Comparison of ENCODE assay signal across 24 cellular contexts in the genomic region with DNA sequence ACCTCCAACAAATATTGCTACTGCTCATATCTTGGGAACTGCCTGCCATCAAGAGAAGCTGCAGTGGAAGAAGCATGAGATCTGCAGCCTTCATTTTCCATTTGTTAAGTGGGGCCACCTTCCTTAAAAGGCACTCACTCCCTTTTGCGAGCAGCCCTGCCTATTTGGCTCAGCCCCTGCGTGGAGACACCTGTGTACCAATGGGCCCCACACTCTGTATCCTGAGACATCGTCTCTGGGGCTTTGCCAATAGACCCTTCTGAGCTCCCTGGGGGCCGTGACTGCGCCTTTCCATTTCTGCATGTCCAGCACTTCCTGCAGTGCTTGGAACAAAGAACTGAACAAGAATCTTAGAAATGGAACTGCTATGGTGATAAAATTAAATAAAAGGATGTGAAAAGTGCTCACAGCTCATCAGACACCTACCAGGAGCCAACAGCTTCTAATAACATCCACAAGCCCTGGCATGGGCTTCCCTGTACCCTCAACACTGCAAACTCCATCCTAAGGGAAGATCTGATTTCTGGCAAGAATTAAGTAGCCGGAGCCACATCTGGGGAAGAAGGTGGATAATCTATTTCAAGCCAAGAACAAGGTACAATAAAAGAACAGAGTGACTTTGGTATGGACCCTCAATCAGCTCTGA. TPM values are rescaled to one million over a fixed set of nuclear protein-coding genes. Genes with fewer than 3 reads are reported as not detected.
DNase-seq lines count a peak whose midpoint lies in the region; ATAC-seq, FAIRE-seq and TF ChIP-seq lines count a peak whose summit lies in the region.
"Had no signal": no experiment of that assay in that cellular context is flagged by ENCODE, and none has a peak within 500 bp of the region (broad histone marks: within the 10 kb centered on the region; RNA-seq: fewer than 3 reads in every experiment).

No MANE protein-coding gene starts in this region.

- peaks cover 6% of the 10 kb centered on the region for H3K27me3 Mint-ChIP-seq in GM23338 (ENCODE audit: insufficient read depth, low read depth, poor library complexity)
- H3K27me3 Mint-ChIP-seq: natural killer cell treated with Interleukin-12 subunit alpha and Interleukin-12 subunit beta and Interleukin-15 and Interleukin-18, amount 100 ng/mL, for 72 hours had no signal

- H3K9ac ChIP-seq in OCI-LY1 (ENCODE audit: low read length) (peak overlapping the region; percentile 41; the same call in 1 of the 2 replicates), trophoblast cell (ENCODE audit: low read length) (no peak overlapping the region), PC-3 (ENCODE audit: low read length) (no peak overlapping the region)

- H2BK120ac ChIP-seq in trophoblast cell (ENCODE audit: insufficient read depth, low read length, poor library complexity), result no peak overlapping the region

- no TSS peak for BruUV-seq in PC-3 (replicated peaks; lab: Mats Ljungman, UMichigan)

- TF ChIP-seq CTCF in GM23338 (conservative IDR thresholded peaks at IDR 0.05; ENCODE audit: low read depth in 2 of 2) (no peak), OCI-LY1 (IDR thresholded peaks at IDR 0.05; ENCODE audit: low read length) (no peak), PC-3 (conservative IDR thresholded peaks at IDR 0.05; ENCODE audit: low read depth, low read length) (no peak)

- H3K36me3 ChIP-seq in GM23338 (ENCODE audit: insufficient read depth) (peaks cover 68% of the 10 kb centered on the region), OCI-LY1 (ENCODE audit: insufficient read depth, low read length) (peaks cover 99% of the 10 kb centered on the region), trophoblast cell (ENCODE audit: control insufficient read depth in 1 of 2, insufficient read depth in 2 of 2, low read length in 2 of 2) (peaks cover 53 to 72% of the 10 kb centered on the region in 2 experiments), PC-3 (ENCODE audit: low read depth, low read length) (peaks cover 93% of the 10 kb centered on the region)

- H3K4me2 ChIP-seq in GM23338 (no peak overlapping the region), OCI-LY1 (ENCODE audit: low read length) (peak overlapping the region; percentile 52), trophoblast cell (ENCODE audit: low read length) (no peak overlapping the region), PC-3 (ENCODE audit: low read length) (no peak overlapping the region)
- H3K4me2 ChIP-seq: PC-9 had no signal

- FAIRE-seq in HTR-8/SVneo (lab: Jason Lieb, UNC), result no peak
- FAIRE-seq: astrocyte, G401.6 had no signal

- H3K27ac ChIP-seq in GM23338 (ENCODE audit: low read depth), result no peak overlapping the region
- H3K27ac ChIP-seq in OCI-LY1 (ENCODE audit: low read depth, low read length, poor library complexity, severe bottlenecking), result peak overlapping the region; percentile 84
- H3K27ac ChIP-seq in right cardiac atrium (ENCODE audit: low read length), result peak overlapping the region; percentile 31
- no peak overlapping the region for H3K27ac ChIP-seq in trophoblast cell (ENCODE audit: low read depth, low read length)
- no peak overlapping the region for H3K27ac ChIP-seq in PC-3 (ENCODE audit: low read length)
- H3K27ac ChIP-seq: PC-9, SJCRH30, thoracic aorta, VCaP had no signal

- no peak overlapping the region for H4K91ac ChIP-seq in trophoblast cell (ENCODE audit: low read depth, low read length)

- no peaks in the 10 kb centered on the region for H3K9me3 Mint-ChIP-seq in GM23338
- H3K9me3 Mint-ChIP-seq: activated naive CD4-positive, alpha-beta T cell treated with anti-CD3 and anti-CD28 coated beads, Interleukin-2, amount 50 U/mL, for 72 hours; natural killer cell treated with Interleukin-12 subunit alpha and Interleukin-12 subunit beta and Interleukin-15 and Interleukin-18, amount 100 ng/mL, for 72 hours had no signal

- POLR2A ChIA-PET in PC-3 (lab: Charles Lee; ENCODE audit: unreplicated experiment), result no interaction called here

- H3K4me1 ChIP-seq in GM23338 (ENCODE audit: insufficient read depth) (no peaks in the 10 kb centered on the region), OCI-LY1 (ENCODE audit: insufficient read depth, low read length, severe bottlenecking) (peaks cover 43% of the 10 kb centered on the region), right cardiac atrium (ENCODE audit: control insufficient read depth, insufficient read depth, low read length) (peaks cover 7% of the 10 kb centered on the region), trophoblast cell (ENCODE audit: control insufficient read depth in 1 of 2, insufficient read depth in 2 of 2, low read length in 2 of 2) (no peaks in the 10 kb centered on the region), PC-3 (ENCODE audit: insufficient read depth, low read length) (0 out of 2 replicates have a peak, but pooled peaks cover 1% of the 10 kb centered on the region)
- H3K4me1 ChIP-seq: SJCRH30 had no signal

- no peak overlapping the region for H3K18ac ChIP-seq in trophoblast cell (ENCODE audit: low read length)

- DNase-seq in DMS79 (lab: John Stamatoyannopoulos, UW) (peak; percentile 31), GM23338 (ENCODE audit: low spot score) (no peak), right cardiac atrium (no peak), trophoblast cell (no peak), HTR-8/SVneo (ENCODE audit: insufficient read length, low spot score) (no peak), NCI-H1048 (lab: John Stamatoyannopoulos, UW) (no peak), PC-3 (no peak)
- DNase-seq: activated CD4-positive, alpha-beta T cell treated with anti-CD3 and anti-CD28 coated beads, Interleukin-2, amount 50 U/mL, for 48 hours; activated T-cell treated with anti-CD3 and anti-CD28 coated beads for 4 hours; effector CD4-positive, alpha-beta T cell; mesenchymal stem cell; NCI-H146; NCI-H774; PC-9; SJCRH30; T-helper 2 cell had no signal

- H3F3A ChIP-seq in GM23338 (replicated peaks; ENCODE audit: low read depth), result 0 out of 2 replicates have a peak, but pooled peaks cover 3% of the 10 kb centered on the region
- no peaks in the 10 kb centered on the region for H3F3A ChIP-seq in OCI-LY1 (ENCODE audit: insufficient read depth, low read length)
- no peaks in the 10 kb centered on the region for H3F3A ChIP-seq in PC-3 (ENCODE audit: low read length, unreplicated experiment)

- H3K4ac ChIP-seq in trophoblast cell (ENCODE audit: low read depth, low read length), result no peak overlapping the region

- no peak overlapping the region for H3K27ac Mint-ChIP-seq in GM23338
- H3K27ac Mint-ChIP-seq: natural killer cell treated with Interleukin-12 subunit alpha and Interleukin-12 subunit beta and Interleukin-15 and Interleukin-18, amount 100 ng/mL, for 72 hours had no signal

- H3K9me2 ChIP-seq in GM23338 (ENCODE audit: insufficient read depth) (no peaks in the 10 kb centered on the region), OCI-LY1 (ENCODE audit: low read depth, low read length) (no peaks in the 10 kb centered on the region), PC-3 (replicated peaks; ENCODE audit: low read length) (no peaks in the 10 kb centered on the region)

- no peak overlapping the region for H2BK12ac ChIP-seq in trophoblast cell (ENCODE audit: low read length)

- WGBS in right cardiac atrium, result 63% methylated on average over 6 of the region's 6 CpGs
- WGBS in trophoblast cell (ENCODE audit: extremely low coverage, insufficient coverage, insufficient read length), result no CpG with 5 or more reads among the region's 6 CpGs

- ATAC-seq in GM23338 (no peak), right cardiac atrium (peak in 1 of 2 donors; percentile 41), PC-3 (no peak)
- ATAC-seq: activated naive CD4-positive, alpha-beta T cell treated with anti-CD3 and anti-CD28 coated beads, Interleukin-2, amount 50 U/mL, for 72 hours; gastroesophageal sphincter; natural killer cell treated with Interleukin-12 subunit alpha and Interleukin-12 subunit beta and Interleukin-15 and Interleukin-18, amount 100 ng/mL, for 72 hours had no signal

- H2AK5ac ChIP-seq in trophoblast cell (ENCODE audit: low read length), result no peak overlapping the region

- no peak overlapping the region for H3K4me3 ChIP-seq in GM23338
- peak overlapping the region; percentile 15 for H3K4me3 ChIP-seq in OCI-LY1 (ENCODE audit: low read depth, low read length, poor library complexity, severe bottlenecking)
- H3K4me3 ChIP-seq in right cardiac atrium (ENCODE audit: low read length), result no peak overlapping the region
- H3K4me3 ChIP-seq in trophoblast cell (ENCODE audit: low read depth, low read length), result no peak overlapping the region
- no peak overlapping the region for H3K4me3 ChIP-seq in PC-3 (ENCODE audit: low read length)
- H3K4me3 ChIP-seq: gastroesophageal sphincter, PC-9, SJCRH30, thoracic aorta had no signal

- no peak overlapping the region for H2BK5ac ChIP-seq in trophoblast cell (ENCODE audit: low read depth, low read length, poor library complexity)

- H3K79me1 ChIP-seq in trophoblast cell (ENCODE audit: low read length), result no peaks in the 10 kb centered on the region

- no peak overlapping the region for H4K12ac ChIP-seq in trophoblast cell (ENCODE audit: low read depth, low read length)

- H3K9me3 ChIP-seq in OCI-LY1 (ENCODE audit: low read length) (no peaks in the 10 kb centered on the region), right cardiac atrium (ENCODE audit: control insufficient read depth, low read length) (no peaks in the 10 kb centered on the region), trophoblast cell (ENCODE audit: insufficient read depth, low read depth, low read length) (no peaks in the 10 kb centered on the region), PC-3 (ENCODE audit: low read length) (no peaks in the 10 kb centered on the region)
- H3K9me3 ChIP-seq: gastroesophageal sphincter, SJCRH30, thoracic aorta had no signal

- intact Hi-C loops in right cardiac atrium (cut with DNase I), result no loop called here
- intact Hi-C loops in PC-3 (cut with micrococcal nuclease), result no loop called here

- CTCF ChIA-PET in PC-3 (lab: Charles Lee), result no interaction called here

- no peak overlapping the region for H4K8ac ChIP-seq in trophoblast cell (ENCODE audit: low read depth, low read length)

- peaks cover 33% of the 10 kb centered on the region for H3K79me2 ChIP-seq in GM23338 (replicated peaks; ENCODE audit: insufficient read depth)
- H3K79me2 ChIP-seq in OCI-LY1 (ENCODE audit: insufficient read depth, low read length), result no peaks in the 10 kb centered on the region
- no peaks in the 10 kb centered on the region for H3K79me2 ChIP-seq in trophoblast cell (ENCODE audit: control insufficient read depth, insufficient read depth, low read length, poor library complexity)
- no peaks in the 10 kb centered on the region for H3K79me2 ChIP-seq in PC-3 (ENCODE audit: low read length)

- no peak overlapping the region for H2AFZ ChIP-seq in GM23338
- H2AFZ ChIP-seq in OCI-LY1 (ENCODE audit: low read length), result no peak overlapping the region
- H2AFZ ChIP-seq in trophoblast cell (ENCODE audit: insufficient read depth, low read length, poor library complexity), result no peak overlapping the region
- H2AFZ ChIP-seq in PC-3 (ENCODE audit: low read length), result no peak overlapping the region
- H2AFZ ChIP-seq: PC-9 had no signal

- peaks cover 100% of the 10 kb centered on the region for H3K36me3 Mint-ChIP-seq in GM23338 (ENCODE audit: low read depth)

- H3K23ac ChIP-seq in trophoblast cell (ENCODE audit: low read length), result no peak overlapping the region

- H3K27me3 ChIP-seq in GM23338 (ENCODE audit: insufficient read depth), result no peaks in the 10 kb centered on the region
- no peaks in the 10 kb centered on the region for H3K27me3 ChIP-seq in OCI-LY1 (ENCODE audit: insufficient read depth, low read length)
- no peaks in the 10 kb centered on the region for H3K27me3 ChIP-seq in right cardiac atrium (ENCODE audit: control insufficient read depth, insufficient read depth)
- no peaks in the 10 kb centered on the region for H3K27me3 ChIP-seq in trophoblast cell (ENCODE audit: insufficient read depth, low read length)
- H3K27me3 ChIP-seq in PC-3 (ENCODE audit: low read length), result no peaks in the 10 kb centered on the region
- H3K27me3 ChIP-seq: gastroesophageal sphincter, SJCRH30 had no signal

- H3K14ac ChIP-seq in trophoblast cell (ENCODE audit: low read length), result no peak overlapping the region

- no peaks in the 10 kb centered on the region for H3K4me1 Mint-ChIP-seq in GM23338

- H4K20me1 ChIP-seq in GM23338 (replicated peaks; ENCODE audit: insufficient read depth) (peaks cover 46% of the 10 kb centered on the region), OCI-LY1 (ENCODE audit: insufficient read depth, low read length) (no peaks in the 10 kb centered on the region), PC-3 (ENCODE audit: low read length) (no peaks in the 10 kb centered on the region)

- H3K4me3 Mint-ChIP-seq in GM23338, result no peak overlapping the region
- H3K4me3 Mint-ChIP-seq: natural killer cell treated with Interleukin-12 subunit alpha and Interleukin-12 subunit beta and Interleukin-15 and Interleukin-18, amount 100 ng/mL, for 72 hours had no signal

RNA-seq across cellular contexts. Expression of a gene that starts 36.7 kb away (rescaled TPM):
- 603 and 877 TPM in 2 replicates for total RNA-seq in GM23338 (2014; rRNA removed; shearing (Covaris generic))
- polyA plus RNA-seq in GM23338 (2016; fragmentation: Nextera tagmentation; extraction: Ambion mirVana) (1,061 and 1,082 TPM in 2 replicates), right cardiac atrium (34.2 TPM)
- total RNA-seq in right cardiac atrium (10 to 100 TPM; 50.2 to 61.6 (median 56.4) TPM), PC-3 (2014; rRNA removed) (536 and 538 TPM in 2 replicates)
- polyA plus RNA-seq in trophoblast cell (2013), result 55.7 and 59.1 TPM in 2 replicates

Comparison
In these comparisons a context has a peak if more than half of its experiments do, and no peak if none do; other contexts are left out.
1. H3K27ac ChIP-seq: peak in OCI-LY1 (single experiment) and right cardiac atrium (single experiment); none in GM23338 (single experiment), trophoblast cell (single experiment) and PC-3 (single experiment).